Comparison of ENCODE assay signal across 7 cellular contexts in genomic region chr2:85605406-85606115, GRCh38. TPM values are rescaled to one million over a fixed set of nuclear protein-coding genes. Genes with fewer than 3 reads are reported as not detected.
DNase-seq lines count a peak whose midpoint lies in the region; ATAC-seq and TF ChIP-seq lines count a peak whose summit lies in the region.
"Had no signal": no experiment of that assay in that cellular context is flagged by ENCODE, and none has a peak within 500 bp of the region (broad histone marks: within the 10 kb centered on the region; RNA-seq: fewer than 3 reads in every experiment).

No MANE protein-coding gene starts in this region.

- no peak for TF ChIP-seq CTCF in brain (conservative IDR thresholded peaks at IDR 0.05)
- TF ChIP-seq CTCF in neutrophil (IDR thresholded peaks at IDR 0.05): no peak

- peaks cover 14% of the 10 kb centered on the region for H3K27me3 ChIP-seq in neutrophil

- peak; percentile 71 for DNase-seq in H4 (ENCODE audit: low spot score)
- DNase-seq in T-cell: no peak
- no peak for DNase-seq in activated T-helper 1 cell treated with anti-CD3 and anti-CD28 coated beads, Interleukin-12 subunit alpha, Interleukin-12 subunit beta, Interleukin-2, Interleukin-4 antibody, amounts not matched to agents 30 ng/mL and 10 ng/mL and 1 ng/mL, durations not matched to agents 14 hours and 24 hours and 36 hours (ENCODE audit: low spot score)
- DNase-seq in OCI-M1 (lab: John Stamatoyannopoulos, UW): no peak
- DNase-seq: T-helper 1 cell had no signal

- ATAC-seq in T-cell (replicated peaks in 1 of 4): no peak

- peak overlapping the region; percentile 69 to 90 (median 84) for H3K27ac Mint-ChIP-seq in brain
- peak overlapping the region in 1 of 2 donors; percentile 11 for H3K27ac Mint-ChIP-seq in T-cell
- no peak overlapping the region for H3K27ac Mint-ChIP-seq in activated T-helper 1 cell treated with anti-CD3 and anti-CD28 coated beads, Interleukin-12 subunit alpha, Interleukin-12 subunit beta, Interleukin-2, Interleukin-4 antibody, amounts not matched to agents 30 ng/mL and 10 ng/mL and 1 ng/mL, durations not matched to agents 14 hours and 24 hours and 36 hours

- H3K27me3 Mint-ChIP-seq in brain (peaks cover 11% of the 10 kb centered on the region), T-cell (no peaks in the 10 kb centered on the region)
- H3K27me3 Mint-ChIP-seq in activated T-helper 1 cell treated with anti-CD3 and anti-CD28 coated beads, Interleukin-12 subunit alpha, Interleukin-12 subunit beta, Interleukin-2, Interleukin-4 antibody, amounts not matched to agents 30 ng/mL and 10 ng/mL and 1 ng/mL, durations not matched to agents 14 hours and 24 hours and 36 hours (ENCODE audit: insufficient read depth): no peaks in the 10 kb centered on the region

- peak overlapping the region; percentile 33 for H3K27ac ChIP-seq in neutrophil

- POLR2A ChIA-PET in T-cell (lab: Charles Lee): interaction anchor here in 1 of 2 donors (0.5 kb wide), 1 partner anchor 544 kb away, joined by 5 read pairs; no protein-coding TSS in a partner anchor

- H3K4me1 Mint-ChIP-seq in brain (peaks cover 80% of the 10 kb centered on the region), T-cell (peaks cover 44 to 58% (median 51%) of the 10 kb centered on the region in 3 donors)
- peaks cover 23% of the 10 kb centered on the region for H3K4me1 Mint-ChIP-seq in activated T-helper 1 cell treated with anti-CD3 and anti-CD28 coated beads, Interleukin-12 subunit alpha, Interleukin-12 subunit beta, Interleukin-2, Interleukin-4 antibody, amounts not matched to agents 30 ng/mL and 10 ng/mL and 1 ng/mL, durations not matched to agents 14 hours and 24 hours and 36 hours (ENCODE audit: low read depth)

- H3K36me3 ChIP-seq in neutrophil: peaks cover 38% of the 10 kb centered on the region

- H3K36me3 Mint-ChIP-seq in brain (peaks cover 19% of the 10 kb centered on the region), T-cell (peaks cover 19% of the 10 kb centered on the region)
- H3K36me3 Mint-ChIP-seq in activated T-helper 1 cell treated with anti-CD3 and anti-CD28 coated beads, Interleukin-12 subunit alpha, Interleukin-12 subunit beta, Interleukin-2, Interleukin-4 antibody, amounts not matched to agents 30 ng/mL and 10 ng/mL and 1 ng/mL, durations not matched to agents 14 hours and 24 hours and 36 hours (ENCODE audit: low read depth): peaks cover 26% of the 10 kb centered on the region

- peak overlapping the region; percentile 60 to 97 (median 68) for H3K4me3 Mint-ChIP-seq in brain
- H3K4me3 Mint-ChIP-seq in T-cell: peak overlapping the region in 1 of 3 donors; percentile 37
- H3K4me3 Mint-ChIP-seq in activated T-helper 1 cell treated with anti-CD3 and anti-CD28 coated beads, Interleukin-12 subunit alpha, Interleukin-12 subunit beta, Interleukin-2, Interleukin-4 antibody, amounts not matched to agents 30 ng/mL and 10 ng/mL and 1 ng/mL, durations not matched to agents 14 hours and 24 hours and 36 hours: no peak overlapping the region

- no peak overlapping the region for H3K4me3 ChIP-seq in neutrophil (ENCODE audit: low read depth in 1 of 2, low read length in 1 of 2)

- H3K9me3 Mint-ChIP-seq in brain (peaks cover 0 to 2% (median 0%) of the 10 kb centered on the region in 5 experiments), T-cell (no peaks in the 10 kb centered on the region)
- H3K9me3 Mint-ChIP-seq in activated T-helper 1 cell treated with anti-CD3 and anti-CD28 coated beads, Interleukin-12 subunit alpha, Interleukin-12 subunit beta, Interleukin-2, Interleukin-4 antibody, amounts not matched to agents 30 ng/mL and 10 ng/mL and 1 ng/mL, durations not matched to agents 14 hours and 24 hours and 36 hours: no peaks in the 10 kb centered on the region

- H3K9me3 ChIP-seq in neutrophil: no peaks in the 10 kb centered on the region

- CTCF ChIA-PET in T-cell (lab: Charles Lee): interaction anchor here in 1 of 2 donors (1.4 kb wide), 1 partner anchor 32 kb away, joined by 3 read pairs; no protein-coding TSS in a partner anchor

- intact Hi-C loops in activated T-helper 1 cell treated with anti-CD3 and anti-CD28 coated beads, Interleukin-12 subunit alpha, Interleukin-12 subunit beta, Interleukin-2, Interleukin-4 antibody, amounts not matched to agents 30 ng/mL and 10 ng/mL and 1 ng/mL, durations not matched to agents 14 hours and 24 hours and 36 hours (cut with micrococcal nuclease): no loop called here

- peaks cover 74 to 80% of the 10 kb centered on the region in 2 experiments for H3K4me1 ChIP-seq in neutrophil (ENCODE audit: control insufficient read depth in 1 of 2, insufficient read depth in 1 of 2, low read depth in 1 of 2, low read length in 1 of 2)

RNA-seq across cellular contexts. Expression of gene TMEM150A, which starts 3.1 kb away (rescaled TPM):
- total RNA-seq in H4 (2014; rRNA removed; shearing (Covaris generic)): 10.2 and 11.1 TPM in 2 replicates
- 5.6 TPM for polyA plus RNA-seq in brain (ENCODE audit: insufficient read depth, low read depth, low replicate concordance)
- 10 to 100 TPM in 3 of 5 donors, 1 to 10 TPM in 2; 8.4 to 17.1 (median 16.2) TPM for total RNA-seq in T-cell
- 7.0 and 8.9 TPM in 2 replicates for total RNA-seq in activated T-helper 1 cell treated with anti-CD3 and anti-CD28 coated beads, Interleukin-12 subunit alpha, Interleukin-12 subunit beta, Interleukin-2, Interleukin-4 antibody, amounts not matched to agents 30 ng/mL and 10 ng/mL and 1 ng/mL, durations not matched to agents 14 hours and 24 hours and 36 hours

RNA-seq across cellular contexts. Expression of gene C2orf68, which starts 6.3 kb away (rescaled TPM):
- total RNA-seq in H4 (2014; rRNA removed; shearing (Covaris generic)): 18.8 and 20.1 TPM in 2 replicates
- 26.4 TPM for polyA plus RNA-seq in brain (ENCODE audit: insufficient read depth, low read depth, low replicate concordance)
- total RNA-seq in T-cell: 10 to 100 TPM; 45.3 to 77.9 (median 62.4) TPM
- total RNA-seq in activated T-helper 1 cell treated with anti-CD3 and anti-CD28 coated beads, Interleukin-12 subunit alpha, Interleukin-12 subunit beta, Interleukin-2, Interleukin-4 antibody, amounts not matched to agents 30 ng/mL and 10 ng/mL and 1 ng/mL, durations not matched to agents 14 hours and 24 hours and 36 hours: 36.3 and 36.7 TPM in 2 replicates

RNA-seq across cellular contexts. Expression of gene RNF181, which starts 10.0 kb away (rescaled TPM):
- total RNA-seq in H4 (2014; rRNA removed; shearing (Covaris generic)): 286 and 303 TPM in 2 replicates
- polyA plus RNA-seq in brain (ENCODE audit: insufficient read depth, low read depth, low replicate concordance): 145 TPM
- total RNA-seq in T-cell: 10 to 100 TPM; 49.9 to 74.6 (median 64.3) TPM
- 111 and 116 TPM in 2 replicates for total RNA-seq in activated T-helper 1 cell treated with anti-CD3 and anti-CD28 coated beads, Interleukin-12 subunit alpha, Interleukin-12 subunit beta, Interleukin-2, Interleukin-4 antibody, amounts not matched to agents 30 ng/mL and 10 ng/mL and 1 ng/mL, durations not matched to agents 14 hours and 24 hours and 36 hours

RNA-seq across cellular contexts. Expression of gene USP39, which starts 10.4 kb away (rescaled TPM):
- 73.4 and 81.2 TPM in 2 replicates for total RNA-seq in H4 (2014; rRNA removed; shearing (Covaris generic))
- 79.3 TPM for polyA plus RNA-seq in brain (ENCODE audit: insufficient read depth, low read depth, low replicate concordance)
- 10 to 100 TPM; 48.0 to 68.0 (median 62.1) TPM for total RNA-seq in T-cell
- total RNA-seq in activated T-helper 1 cell treated with anti-CD3 and anti-CD28 coated beads, Interleukin-12 subunit alpha, Interleukin-12 subunit beta, Interleukin-2, Interleukin-4 antibody, amounts not matched to agents 30 ng/mL and 10 ng/mL and 1 ng/mL, durations not matched to agents 14 hours and 24 hours and 36 hours: 90.2 and 93.1 TPM in 2 replicates

RNA-seq across cellular contexts. Expression of gene VAMP5, which starts 21.3 kb away (rescaled TPM):
- 0.77 and 1.8 TPM in 2 replicates for total RNA-seq in H4 (2014; rRNA removed; shearing (Covaris generic))
- 37.0 TPM for polyA plus RNA-seq in brain (ENCODE audit: insufficient read depth, low read depth, low replicate concordance)
- 10 to 100 TPM; 25.0 to 40.1 (median 33.9) TPM for total RNA-seq in T-cell
- 31.7 and 40.0 TPM in 2 replicates for total RNA-seq in activated T-helper 1 cell treated with anti-CD3 and anti-CD28 coated beads, Interleukin-12 subunit alpha, Interleukin-12 subunit beta, Interleukin-2, Interleukin-4 antibody, amounts not matched to agents 30 ng/mL and 10 ng/mL and 1 ng/mL, durations not matched to agents 14 hours and 24 hours and 36 hours
